13 cellular contexts compared by ENCODE assay signal in genomic region chr10:71245420-71246325, GRCh38. TPM values are rescaled to one million over a fixed set of nuclear protein-coding genes. Genes with fewer than 3 reads are reported as not detected.
A peak's percentile ranks its signal among the peaks of the same experiment; 100 is the strongest.
DNase-seq lines count a peak whose midpoint lies in the region; ATAC-seq, FAIRE-seq and TF ChIP-seq lines count a peak whose summit lies in the region.
"Had no signal": no experiment of that assay in that cellular context is flagged by ENCODE, and none has a peak within 500 bp of the region (broad histone marks: within the 10 kb centered on the region; RNA-seq: fewer than 3 reads in every experiment).

No MANE protein-coding gene starts in this region.

- peaks cover 6% of the 10 kb centered on the region for H3K27me3 Mint-ChIP-seq in neural progenitor cell (ENCODE audit: insufficient read depth, low read depth)
- H3K27me3 Mint-ChIP-seq in T-helper 17 cell = peaks cover 25% of the 10 kb centered on the region

- no peaks in the 10 kb centered on the region for H3K9me3 Mint-ChIP-seq in neural progenitor cell
- H3K9me3 Mint-ChIP-seq: activated T-cell treated with anti-CD3 and anti-CD28 coated beads, Interleukin-2, amount 50 U/mL, for 24 hours; naive B cell had no signal

- FAIRE-seq in RCC 7860 (lab: Jason Lieb, UNC) = no peak
- FAIRE-seq: A204.1 had no signal

- H3K9me3 ChIP-seq in cardiac muscle cell (ENCODE audit: low read depth) = no peaks in the 10 kb centered on the region
- H3K9me3 ChIP-seq in esophagus (ENCODE audit: control insufficient read depth in 2 of 2, insufficient read depth in 1 of 2, low read depth in 1 of 2, low read length in 1 of 2) = no peaks in the 10 kb centered on the region
- H3K9me3 ChIP-seq in neural progenitor cell (ENCODE audit: low read depth) = no peaks in the 10 kb centered on the region
- H3K9me3 ChIP-seq in T-helper 17 cell (ENCODE audit: control insufficient read depth, low read length, poor library complexity, severe bottlenecking) = no peaks in the 10 kb centered on the region
- H3K9me3 ChIP-seq: tibial nerve had no signal

- TF ChIP-seq CTCF in cardiac muscle cell (IDR thresholded peaks at IDR 0.05; ENCODE audit: low read depth, low read length) (no peak), neural progenitor cell (IDR thresholded peaks at IDR 0.05) (no peak)

- H2AFZ ChIP-seq in neural progenitor cell (replicated peaks) = no peak overlapping the region

- H3K27ac Mint-ChIP-seq in neural progenitor cell (peak overlapping the region; percentile 32), T-helper 17 cell (no peak overlapping the region)
- H3K27ac Mint-ChIP-seq: activated T-cell treated with anti-CD3 and anti-CD28 coated beads, Interleukin-2, amount 50 U/mL, for 24 hours; naive B cell had no signal

- no peak for ATAC-seq in Right ventricle myocardium inferior
- ATAC-seq in T-helper 17 cell = no peak

- H3F3A ChIP-seq in neural progenitor cell (ENCODE audit: low read depth) = no peaks in the 10 kb centered on the region

- H3K4me2 ChIP-seq in neural progenitor cell = no peak overlapping the region

- peaks cover 73% of the 10 kb centered on the region for H3K4me1 ChIP-seq in cardiac muscle cell (ENCODE audit: low read depth)
- H3K4me1 ChIP-seq in esophagus (ENCODE audit: control insufficient read depth in 2 of 2, insufficient read depth in 2 of 2, low read length in 1 of 2) = peaks cover 19 to 52% of the 10 kb centered on the region in 2 donors
- peaks cover 21% of the 10 kb centered on the region for H3K4me1 ChIP-seq in neural progenitor cell
- no peaks in the 10 kb centered on the region for H3K4me1 ChIP-seq in urinary bladder (ENCODE audit: insufficient read depth)

- no peaks in the 10 kb centered on the region for H3K79me2 ChIP-seq in neural progenitor cell (ENCODE audit: low read depth)

- no peak overlapping the region for H3K4me3 Mint-ChIP-seq in neural progenitor cell
- H3K4me3 Mint-ChIP-seq in T-helper 17 cell = no peak overlapping the region
- H3K4me3 Mint-ChIP-seq: activated T-cell treated with anti-CD3 and anti-CD28 coated beads, Interleukin-2, amount 50 U/mL, for 24 hours; naive B cell had no signal

- H3K27me3 ChIP-seq in cardiac muscle cell (no peaks in the 10 kb centered on the region), esophagus (ENCODE audit: control insufficient read depth in 1 of 2, insufficient read depth in 2 of 2, low read length in 2 of 2) (no peaks in the 10 kb centered on the region), neural progenitor cell (no peaks in the 10 kb centered on the region)
- H3K27me3 ChIP-seq: tibial nerve had no signal

- H3K27ac ChIP-seq in cardiac muscle cell = peak overlapping the region; percentile 73
- peak overlapping the region; percentile 95 to 98 for H3K27ac ChIP-seq in esophagus (ENCODE audit: low read depth in 2 of 2, low read length in 1 of 2)
- H3K27ac ChIP-seq in neural progenitor cell = no peak overlapping the region
- peak overlapping the region; percentile 80 for H3K27ac ChIP-seq in urinary bladder (ENCODE audit: low read depth)

- H3K36me3 ChIP-seq in cardiac muscle cell (no peaks in the 10 kb centered on the region), esophagus (ENCODE audit: control insufficient read depth in 2 of 2, insufficient read depth in 2 of 2, low read length in 1 of 2) (no peaks in the 10 kb centered on the region), neural progenitor cell (no peaks in the 10 kb centered on the region), urinary bladder (ENCODE audit: insufficient read depth) (no peaks in the 10 kb centered on the region)
- H3K36me3 ChIP-seq: tibial nerve had no signal

- no peaks in the 10 kb centered on the region for H4K20me1 ChIP-seq in neural progenitor cell (ENCODE audit: low read depth)

- H3K4me1 Mint-ChIP-seq in neural progenitor cell (peaks cover 40% of the 10 kb centered on the region), T-helper 17 cell (no peaks in the 10 kb centered on the region)

- no peak overlapping the region for H3K9ac ChIP-seq in neural progenitor cell

- intact Hi-C loops in Right ventricle myocardium inferior (cut with DNase I) = no loop called here

- 80 to 85% methylated on average over 21 of the region's 21 CpGs for WGBS in esophagus, 2 donors
- WGBS in urinary bladder = 91% methylated on average over 21 of the region's 21 CpGs

- H3K4me3 ChIP-seq in cardiac muscle cell = no peak overlapping the region
- no peak overlapping the region for H3K4me3 ChIP-seq in esophagus (ENCODE audit: low read depth in 1 of 2, low read length in 2 of 2)
- no peak overlapping the region for H3K4me3 ChIP-seq in neural progenitor cell
- H3K4me3 ChIP-seq in urinary bladder (ENCODE audit: low read depth, low read length) = no peak overlapping the region

- H3K36me3 Mint-ChIP-seq in neural progenitor cell = no peaks in the 10 kb centered on the region
- H3K36me3 Mint-ChIP-seq in T-helper 17 cell (ENCODE audit: low read depth) = no peaks in the 10 kb centered on the region
- H3K36me3 Mint-ChIP-seq: naive B cell had no signal

- DNase-seq in cardiac muscle cell (ENCODE audit: low read depth in 1 of 2, low spot score in 1 of 2) = no peak
- DNase-seq in Right ventricle myocardium inferior (ENCODE audit: missing footprints) = no peak
- no peak for DNase-seq in neural progenitor cell (ENCODE audit: low spot score)
- DNase-seq in RCC 7860 (ENCODE audit: low spot score) = no peak
- no peak for DNase-seq in T-helper 17 cell
- DNase-seq in effector CD8-positive, alpha-beta T cell (lab: John Stamatoyannopoulos, UW) = no peak
- DNase-seq: activated T-cell treated with anti-CD3 and anti-CD28 coated beads, Interleukin-2, amount 50 U/mL, for 24 hours; DMS 273 treated with DMSO at 0.1 percent for 48 hours; naive B cell had no signal

RNA-seq across cellular contexts. Expression of gene UNC5B, which starts 33.3 kb away (rescaled TPM):
- total RNA-seq in cardiac muscle cell = 112 and 172 TPM in 2 replicates
- polyA plus RNA-seq in cardiac muscle cell = 73.3 and 98.3 TPM in 2 replicates
- 13.1 TPM for total RNA-seq in Right ventricle myocardium inferior
- 10 to 100 TPM in 1 of 2 donors, 1 to 10 TPM in 1; 7.6 to 12.2 TPM for polyA plus RNA-seq in esophagus
- total RNA-seq in neural progenitor cell (ENCODE audit: low replicate concordance) = 3.3 and 9.2 TPM in 2 replicates
- total RNA-seq in urinary bladder = 12.8 TPM
- polyA plus RNA-seq in urinary bladder = 10.1 TPM
- total RNA-seq in T-helper 17 cell = not detected
